ENCODE assay signal across 1 cellular context in genomic region chr10:61558188-61558587, GRCh38.
TF ChIP-seq lines count a peak whose summit lies in the region.

No MANE protein-coding gene starts in this region.

TF ChIP-seq in H1, 55 proteins besides CTCF, POLR2A, EP300 and RAD21:
- TF ChIP-seq TEAD4 (IDR thresholded peaks at IDR 0.05; ENCODE audit: low read depth, low read length) = no peak
- TF ChIP-seq SP1 (IDR thresholded peaks at IDR 0.05; ENCODE audit: low read depth, low read length) = no peak
- no peak for TF ChIP-seq KDM1A (IDR thresholded peaks at IDR 0.05; ENCODE audit: borderline replicate concordance, low read length)
- no peak for TF ChIP-seq SIRT6 (IDR thresholded peaks at IDR 0.05; ENCODE audit: low read length)
- no peak for TF ChIP-seq SAP30 (IDR thresholded peaks at IDR 0.05; ENCODE audit: insufficient read depth, insufficient replicate concordance, low read length)
- TF ChIP-seq NRF1 (IDR thresholded peaks at IDR 0.05; ENCODE audit: low read depth, low read length) = no peak
- TF ChIP-seq TAF7 (optimal IDR thresholded peaks at IDR 0.05; ENCODE audit: borderline replicate concordance, low read depth, low read length) = no peak
- no peak for TF ChIP-seq JUN (IDR thresholded peaks at IDR 0.05; ENCODE audit: low read depth, low read length)
TF ChIP-seq in H1: peak in this region for 0.
